8 cellular contexts compared by ENCODE assay signal in genomic region chr2:238370482-238371372, GRCh38. TPM values are rescaled to one million over a fixed set of nuclear protein-coding genes. Genes with fewer than 3 reads are reported as not detected.
A peak's percentile ranks its signal among the peaks of the same experiment; 100 is the strongest.
DNase-seq lines count a peak whose midpoint lies in the region; ATAC-seq and TF ChIP-seq lines count a peak whose summit lies in the region.

No MANE protein-coding gene starts in this region.

- CTCF ChIA-PET in MCF 10A (lab: Yijun Ruan, JAX): interaction anchor here (0.6 to 2.9 kb wide), 15 partner anchors 12 to 736 kb away, joined by 3 to 18 read pairs (median 3); no protein-coding TSS in a partner anchor

- BruUV-seq in MCF 10A (replicated peaks; lab: Mats Ljungman, UMichigan): no TSS peak

- no peak overlapping the region for H3K4me3 ChIP-seq in MG63

- no peaks in the 10 kb centered on the region for H3K27me3 ChIP-seq in MG63

- no peaks in the 10 kb centered on the region for H3K36me3 ChIP-seq in MG63

- no peaks in the 10 kb centered on the region for H3K36me3 Mint-ChIP-seq in MCF 10A (ENCODE audit: insufficient read depth, unreplicated experiment)

- H3K27me3 Mint-ChIP-seq in MCF 10A (ENCODE audit: insufficient read depth, unreplicated experiment): no peaks in the 10 kb centered on the region

- intact Hi-C loops in MCF 10A (cut with micrococcal nuclease): loop anchor here (1.0 kb wide), 4 partner anchors 92 to 415 kb away; no protein-coding TSS in a partner anchor

- ATAC-seq in left lobe of liver (peak; percentile 99), HG03025 (IDR thresholded peaks at IDR 0.05; ENCODE audit: low FRiP score, unreplicated experiment) (no peak)

- DNase-seq in DMS 273 (lab: John Stamatoyannopoulos, UW; ENCODE audit: unreplicated experiment): peak; percentile 79
- DNase-seq in DMS 273 treated with DMSO at 0.1 percent for 48 hours (lab: John Stamatoyannopoulos, UW): no peak
- peak; percentile 33 for DNase-seq in MG63
- peak; percentile 27 for DNase-seq in T-helper 9 cell
- DNase-seq in MCF 10A (ENCODE audit: unreplicated experiment): peak; percentile 71
- peak; percentile 63 for DNase-seq in left lobe of liver (ENCODE audit: low spot score)
- DNase-seq in stimulated activated CD8-positive, alpha-beta memory T cell treated with anti-CD3 and anti-CD28 coated beads, Interleukin-12 subunit alpha, Interleukin-12 subunit beta, amount 100 ng/mL, for 1 hour (ENCODE audit: low read depth): peak; percentile 23

- no peak overlapping the region for H3K27ac Mint-ChIP-seq in MCF 10A (ENCODE audit: low read depth, unreplicated experiment)

- no peak overlapping the region for H3K4me3 Mint-ChIP-seq in MCF 10A (ENCODE audit: unreplicated experiment)

- POLR2A ChIA-PET in MCF 10A (lab: Yijun Ruan, JAX): interaction anchor here (0.7 to 1.3 kb wide), 3 partner anchors 19 to 314 kb away, joined by 3 to 5 read pairs (median 4); no protein-coding TSS in a partner anchor

- H3K4me1 Mint-ChIP-seq in MCF 10A (ENCODE audit: insufficient read depth, unreplicated experiment): peaks cover 6% of the 10 kb centered on the region

- TF ChIP-seq CTCF in MCF 10A (IDR thresholded peaks at IDR 0.05; ENCODE audit: unreplicated experiment): peak; percentile 75

- no peaks in the 10 kb centered on the region for H3K9me3 ChIP-seq in MG63

- peaks cover 5% of the 10 kb centered on the region for H3K9me3 Mint-ChIP-seq in MCF 10A (ENCODE audit: unreplicated experiment)

RNA-seq across cellular contexts. Expression of gene TRAF3IP1, which starts 50.4 kb away (rescaled TPM):
- 3.3 and 3.8 TPM in 2 replicates for total RNA-seq in MG63 (2014; rRNA removed; shearing (Covaris generic); ENCODE audit: low replicate concordance)
- total RNA-seq in MCF 10A (2022) (19.1 and 30.1 TPM in 2 replicates), left lobe of liver (9.0 TPM)

RNA-seq across cellular contexts. Expression of gene ASB1, which starts 56.0 kb away (rescaled TPM):
- total RNA-seq in MG63 (2014; rRNA removed; shearing (Covaris generic); ENCODE audit: low replicate concordance): 16.0 and 36.1 TPM in 2 replicates
- total RNA-seq in MCF 10A (2022): 104 and 113 TPM in 2 replicates
- total RNA-seq in left lobe of liver: 10.0 TPM
